Comparison of ENCODE assay signal across 37 cellular contexts in the genomic region with DNA sequence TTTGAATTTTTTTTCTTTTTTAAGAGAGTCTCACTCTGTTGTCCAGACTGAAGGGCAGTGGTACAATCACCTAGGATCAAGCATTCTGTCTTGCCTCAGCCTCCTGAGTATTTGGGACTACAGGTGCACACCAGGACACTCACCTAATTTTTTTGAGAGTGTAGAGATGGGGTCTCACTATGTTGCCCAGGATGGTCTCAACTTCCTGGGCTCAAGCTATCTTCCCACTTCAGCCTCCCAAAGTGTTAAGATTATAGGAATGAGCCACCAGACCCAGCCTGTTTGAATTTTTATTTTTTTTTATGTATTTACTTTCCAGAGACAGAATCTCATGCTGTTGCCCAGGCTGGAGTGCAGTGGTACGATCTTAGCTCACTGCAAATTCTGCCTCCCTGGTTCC.
"Had no signal": no experiment of that assay in that cellular context is flagged by ENCODE, and none has a peak within 500 bp of the region (broad histone marks: within the 10 kb centered on the region; RNA-seq: fewer than 3 reads in every experiment).

No MANE protein-coding gene starts in this region.

- ATAC-seq: activated CD4-positive, alpha-beta T cell treated with anti-CD3 and anti-CD28 coated beads for 36 hours; activated CD4-positive, CD25-positive, alpha-beta regulatory T cell treated with anti-CD3 and anti-CD28 coated beads, Interleukin-2, amount 50 U/mL, for 24 hours; activated CD8-positive, alpha-beta T cell treated with anti-CD3 and anti-CD28 coated beads for 36 hours; activated naive CD4-positive, alpha-beta T cell treated with anti-CD3 and anti-CD28 coated beads, Interleukin-2, amount 50 U/mL, for 72 hours; activated T-cell treated with anti-CD3 and anti-CD28 coated beads, Interleukin-2, amount 50 U/mL, for 4 hours; activated T-cell treated with anti-CD3 and anti-CD28 coated beads, Interleukin-2, amount 50 U/mL, for 72 hours; activated T-helper 17 cell treated with anti-CD3 and anti-CD28 coated beads, Interleukin-2, amount 50 U/mL, for 72 hours; body of pancreas had no signal

- H3K27ac Mint-ChIP-seq: activated CD4-positive, alpha-beta T cell treated with anti-CD3 and anti-CD28 coated beads for 36 hours; activated CD4-positive, alpha-beta T cell treated with anti-CD3 and anti-CD28 coated beads, Interleukin-2, amount 10 ng/mL, durations not matched to agents 7 days and 5 days; activated CD8-positive, alpha-beta T cell treated with anti-CD3 and anti-CD28 coated beads for 36 hours; activated naive CD4-positive, alpha-beta T cell treated with anti-CD3 and anti-CD28 coated beads for 36 hours; activated naive CD4-positive, alpha-beta T cell treated with anti-CD3 and anti-CD28 coated beads, Interleukin-2, amount 50 U/mL, for 72 hours; activated naive CD8-positive, alpha-beta T cell treated with anti-CD3 and anti-CD28 coated beads for 36 hours; activated T-cell treated with anti-CD3 and anti-CD28 coated beads, Interleukin-2, amount 50 U/mL, for 72 hours; activated T-helper 1 cell treated with anti-CD3 and anti-CD28 coated beads, Interleukin-12 subunit alpha, Interleukin-12 subunit beta, Interleukin-2, Interleukin-4 antibody, amounts not matched to agents 30 ng/mL and 10 ng/mL and 1 ng/mL, durations not matched to agents 14 hours and 24 hours and 36 hours; activated T-helper 17 cell treated with anti-CD3 and anti-CD28 coated beads, Interleukin-2, amount 50 U/mL, for 72 hours; T-helper 1 cell treated with Interleukin-12 subunit alpha and Interleukin-12 subunit beta and Interleukin-4 antibody, amounts not matched to agents 30 μg/mL and 1 μg/mL, for 36 hours; T-helper 2 cell treated with Interferon-gamma antibody and Interleukin-4, amounts not matched to agents 5 μg/mL and 100 μg/mL, for 36 hours had no signal

- DNase-seq: activated CD4-positive, alpha-beta T cell treated with anti-CD3 and anti-CD28 coated beads for 1 hour; activated CD4-positive, alpha-beta T cell treated with anti-CD3 and anti-CD28 coated beads for 36 hours; activated CD4-positive, alpha-beta T cell treated with anti-CD3 and anti-CD28 coated beads for 48 hours; activated CD4-positive, alpha-beta T cell treated with anti-CD3 and anti-CD28 coated beads, Interleukin-2, amount 10 ng/mL, durations not matched to agents 7 days and 5 days; activated CD4-positive, alpha-beta T cell treated with anti-CD3 and anti-CD28 coated beads, Interleukin-2, amount 50 U/mL, for 48 hours; activated CD4-positive, CD25-positive, alpha-beta regulatory T cell; activated CD8-positive, alpha-beta memory T cell treated with anti-CD3 and anti-CD28 coated beads, Interleukin-2, amount 50 U/mL, for 4 hours; activated CD8-positive, alpha-beta T cell treated with anti-CD3 and anti-CD28 coated beads for 36 hours; activated effector memory CD4-positive, alpha-beta T cell treated with anti-CD3 and anti-CD28 coated beads, Interleukin-2, amount 50 U/mL, for 16 hours; activated gamma-delta T cell treated with Interleukin-2 at 50 U/mL for 16 hours; activated naive CD4-positive, alpha-beta T cell; activated naive CD4-positive, alpha-beta T cell treated with anti-CD3 and anti-CD28 coated beads for 36 hours; activated naive CD4-positive, alpha-beta T cell treated with anti-CD3 and anti-CD28 coated beads, Interleukin-2, amount 50 U/mL, for 16 hours; activated naive CD8-positive, alpha-beta T cell treated with anti-CD3 and anti-CD28 coated beads for 36 hours; activated T-cell treated with anti-CD3 and anti-CD28 coated beads for 4 hours; activated T-cell treated with anti-CD3 and anti-CD28 coated beads, Interleukin-2, amount 50 U/mL, for 1 hour; activated T-cell treated with anti-CD3 and anti-CD28 coated beads, Interleukin-2, amount 50 U/mL, for 4 hours; activated T-cell treated with anti-CD3 and anti-CD28 coated beads, Interleukin-2, amount 50 U/mL, for 72 hours; adrenal gland; amniotic stem cell; aorta; body of pancreas; brain microvascular endothelial cell; central memory CD4-positive, alpha-beta T cell; T-helper 1 cell; T-helper 2 cell; T-helper 9 cell had no signal

- H3K27me3 Mint-ChIP-seq: activated CD4-positive, alpha-beta T cell treated with anti-CD3 and anti-CD28 coated beads for 36 hours; activated CD4-positive, alpha-beta T cell treated with anti-CD3 and anti-CD28 coated beads, Interleukin-2, amount 10 ng/mL, durations not matched to agents 7 days and 5 days; activated CD8-positive, alpha-beta T cell treated with anti-CD3 and anti-CD28 coated beads for 36 hours; activated naive CD8-positive, alpha-beta T cell treated with anti-CD3 and anti-CD28 coated beads for 36 hours; activated T-helper 17 cell treated with anti-CD3 and anti-CD28 coated beads, Interleukin-2, amount 50 U/mL, for 72 hours had no signal

- H3K4me3 ChIP-seq: adrenal gland, body of pancreas, breast epithelium had no signal

- H3K27ac ChIP-seq: adrenal gland, body of pancreas, brain microvascular endothelial cell, breast epithelium, VCaP had no signal

- H3K4me1 ChIP-seq: adrenal gland, body of pancreas, breast epithelium had no signal

- H3K36me3 ChIP-seq: adrenal gland, breast epithelium had no signal

- H3K9me3 Mint-ChIP-seq: activated CD4-positive, alpha-beta T cell treated with anti-CD3 and anti-CD28 coated beads, Interleukin-2, amount 10 ng/mL, durations not matched to agents 7 days and 5 days; activated CD8-positive, alpha-beta T cell treated with anti-CD3 and anti-CD28 coated beads for 36 hours; activated naive CD4-positive, alpha-beta T cell treated with anti-CD3 and anti-CD28 coated beads for 36 hours; activated naive CD4-positive, alpha-beta T cell treated with anti-CD3 and anti-CD28 coated beads, Interleukin-2, amount 50 U/mL, for 72 hours; activated naive CD8-positive, alpha-beta T cell treated with anti-CD3 and anti-CD28 coated beads for 36 hours; activated T-cell treated with anti-CD3 and anti-CD28 coated beads, Interleukin-2, amount 50 U/mL, for 4 hours; activated T-cell treated with anti-CD3 and anti-CD28 coated beads, Interleukin-2, amount 50 U/mL, for 72 hours; activated T-helper 1 cell treated with anti-CD3 and anti-CD28 coated beads, Interleukin-12 subunit alpha, Interleukin-12 subunit beta, Interleukin-2, Interleukin-4 antibody, amounts not matched to agents 30 ng/mL and 10 ng/mL and 1 ng/mL, durations not matched to agents 14 hours and 24 hours and 36 hours; activated T-helper 17 cell treated with anti-CD3 and anti-CD28 coated beads, Interleukin-2, amount 50 U/mL, for 72 hours; T-helper 1 cell treated with Interleukin-12 subunit alpha and Interleukin-12 subunit beta and Interleukin-4 antibody, amounts not matched to agents 30 μg/mL and 1 μg/mL, for 36 hours; T-helper 2 cell treated with Interferon-gamma antibody and Interleukin-4, amounts not matched to agents 5 μg/mL and 100 μg/mL, for 36 hours had no signal

- H3K9me3 ChIP-seq: adrenal gland, body of pancreas, breast epithelium had no signal

- H3K27me3 ChIP-seq: adrenal gland, body of pancreas, brain microvascular endothelial cell, breast epithelium had no signal

- FAIRE-seq: astrocyte, TTC549 had no signal

- H3K4me3 Mint-ChIP-seq: activated CD4-positive, alpha-beta T cell treated with anti-CD3 and anti-CD28 coated beads for 36 hours; activated CD4-positive, alpha-beta T cell treated with anti-CD3 and anti-CD28 coated beads, Interleukin-2, amount 10 ng/mL, durations not matched to agents 7 days and 5 days; activated CD8-positive, alpha-beta T cell treated with anti-CD3 and anti-CD28 coated beads for 36 hours; activated naive CD4-positive, alpha-beta T cell treated with anti-CD3 and anti-CD28 coated beads for 36 hours; activated naive CD8-positive, alpha-beta T cell treated with anti-CD3 and anti-CD28 coated beads for 36 hours; activated T-cell treated with anti-CD3 and anti-CD28 coated beads, Interleukin-2, amount 50 U/mL, for 4 hours; activated T-cell treated with anti-CD3 and anti-CD28 coated beads, Interleukin-2, amount 50 U/mL, for 72 hours; activated T-helper 1 cell treated with anti-CD3 and anti-CD28 coated beads, Interleukin-12 subunit alpha, Interleukin-12 subunit beta, Interleukin-2, Interleukin-4 antibody, amounts not matched to agents 30 ng/mL and 10 ng/mL and 1 ng/mL, durations not matched to agents 14 hours and 24 hours and 36 hours; activated T-helper 17 cell treated with anti-CD3 and anti-CD28 coated beads, Interleukin-2, amount 50 U/mL, for 72 hours; T-helper 1 cell treated with Interleukin-12 subunit alpha and Interleukin-12 subunit beta and Interleukin-4 antibody, amounts not matched to agents 30 μg/mL and 1 μg/mL, for 36 hours; T-helper 2 cell treated with Interferon-gamma antibody and Interleukin-4, amounts not matched to agents 5 μg/mL and 100 μg/mL, for 36 hours had no signal
